In the genomic region with DNA sequence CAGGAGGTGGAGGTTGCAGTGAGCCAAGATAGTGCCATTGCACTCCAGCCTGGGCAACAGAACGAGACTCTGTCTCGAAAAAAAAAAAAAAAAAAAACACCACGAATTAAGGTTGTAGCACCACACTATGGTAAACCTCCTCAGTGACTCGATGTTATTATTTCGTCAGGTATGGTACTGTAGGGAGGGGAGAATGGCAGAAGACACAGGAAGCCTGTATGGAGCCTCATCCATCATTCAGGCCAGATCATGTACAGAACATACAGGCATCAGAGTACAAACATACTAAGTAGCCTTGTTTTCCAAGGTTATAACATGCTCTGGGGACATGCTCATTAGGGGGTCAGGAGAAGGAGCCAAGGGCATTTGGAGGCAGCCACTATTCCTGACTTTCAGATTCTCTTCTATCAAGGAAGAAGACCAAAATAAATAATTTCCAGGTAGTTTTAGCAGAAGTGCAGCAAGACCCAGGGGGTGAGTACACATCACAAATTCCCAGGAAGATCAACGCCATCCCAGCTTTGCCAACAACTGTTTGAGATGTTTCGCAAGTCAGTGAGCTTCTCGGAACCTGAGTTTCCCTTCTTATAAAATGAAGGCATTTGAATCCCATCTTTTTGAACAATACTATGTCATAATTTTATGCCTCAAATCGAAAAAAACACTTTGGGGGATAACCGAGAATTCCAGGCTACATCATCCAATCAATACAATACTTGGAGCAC, we compare ENCODE assay signal across 10 cellular contexts.
A peak's percentile ranks its signal among the peaks of the same experiment; 100 is the strongest.
DNase-seq lines count a peak whose midpoint lies in the region; FAIRE-seq and TF ChIP-seq lines count a peak whose summit lies in the region.
"Had no signal": no experiment of that assay in that cellular context is flagged by ENCODE, and none has a peak within 500 bp of the region (broad histone marks: within the 10 kb centered on the region; RNA-seq: fewer than 3 reads in every experiment).

No MANE protein-coding gene starts in this region.

- TF ChIP-seq CTCF in bronchial epithelial cell (IDR thresholded peaks at IDR 0.05; ENCODE audit: insufficient read depth, low read length, severe bottlenecking) (no peak), neutrophil (IDR thresholded peaks at IDR 0.05) (no peak), adrenal gland (IDR thresholded peaks at IDR 0.05) (no peak), ovary (IDR thresholded peaks at IDR 0.05) (no peak)

- no peaks in the 10 kb centered on the region for H3K9me3 ChIP-seq in CD4-positive, alpha-beta memory T cell (ENCODE audit: control insufficient read depth in 1 of 2, low read length in 2 of 2)
- H3K9me3 ChIP-seq in MG63 (no peaks in the 10 kb centered on the region), neutrophil (no peaks in the 10 kb centered on the region), adrenal gland (replicated peaks in 1 of 3) (no peaks in the 10 kb centered on the region), ovary (no peaks in the 10 kb centered on the region)
- H3K9me3 ChIP-seq: testis had no signal

- H3K27ac ChIP-seq in CD4-positive, alpha-beta memory T cell (ENCODE audit: low read depth, low read length), result no peak overlapping the region
- H3K27ac ChIP-seq in neutrophil (peak overlapping the region; percentile 61), adrenal gland (no peak overlapping the region), ovary (no peak overlapping the region)
- H3K27ac ChIP-seq: testis had no signal

- no peaks in the 10 kb centered on the region for H3K27me3 ChIP-seq in CD4-positive, alpha-beta memory T cell (ENCODE audit: insufficient read depth, low read length)
- H3K27me3 ChIP-seq in MG63 (no peaks in the 10 kb centered on the region), bronchial epithelial cell (ENCODE audit: control insufficient read depth, insufficient read depth, low read length) (no peaks in the 10 kb centered on the region), neutrophil (no peaks in the 10 kb centered on the region), adrenal gland (no peaks in the 10 kb centered on the region), ovary (no peaks in the 10 kb centered on the region)
- H3K27me3 ChIP-seq: testis had no signal

- 91 to 98% (median 94%) methylated on average over 10 of the region's 10 CpGs for WGBS in adrenal gland, 4 donors
- WGBS in ovary, 3 donors, result 91 to 95% (median 95%) methylated on average over 10 of the region's 10 CpGs

- POLR2A ChIA-PET in CD4-positive, alpha-beta memory T cell (lab: Charles Lee; ENCODE audit: partially characterized antibody), result interaction anchor here (1.3 kb wide), 1 partner anchor 8 kb away, joined by 5 read pairs; no protein-coding TSS in a partner anchor

- peaks cover 0 to 15% of the 10 kb centered on the region in 2 donors for H3K36me3 Mint-ChIP-seq in CD4-positive, alpha-beta memory T cell

- TF ChIP-seq POLR2A in adrenal gland (IDR thresholded peaks at IDR 0.05) (no peak), ovary (IDR thresholded peaks at IDR 0.05) (no peak)

- peaks cover 39% of the 10 kb centered on the region for H3K4me1 ChIP-seq in CD4-positive, alpha-beta memory T cell (ENCODE audit: insufficient read depth, low read length)
- H3K4me1 ChIP-seq in neutrophil (ENCODE audit: control insufficient read depth in 1 of 2, insufficient read depth in 1 of 2, low read depth in 1 of 2, low read length in 1 of 2) (peaks cover 7 to 14% of the 10 kb centered on the region in 2 experiments), adrenal gland (replicated peaks in 1 of 2) (no peaks in the 10 kb centered on the region), ovary (ENCODE audit: insufficient read depth) (peaks cover 5% of the 10 kb centered on the region)

- intact Hi-C loops in CD4-positive, alpha-beta memory T cell (cut with micrococcal nuclease), result no loop called here
- intact Hi-C loops in adrenal gland (cut with DNase I) (no loop called here), ovary (cut with DNase I) (no loop called here)

- no peaks in the 10 kb centered on the region for H3K36me3 ChIP-seq in CD4-positive, alpha-beta memory T cell (ENCODE audit: insufficient read depth, low read length)
- H3K36me3 ChIP-seq in MG63 (no peaks in the 10 kb centered on the region), bronchial epithelial cell (ENCODE audit: control insufficient read depth, insufficient read depth, low read length) (no peaks in the 10 kb centered on the region), neutrophil (no peaks in the 10 kb centered on the region), adrenal gland (replicated peaks in 1 of 2) (no peaks in the 10 kb centered on the region), ovary (no peaks in the 10 kb centered on the region)

- peak overlapping the region in 5 of 7 donors; percentile 13 to 66 (median 57) for H3K27ac Mint-ChIP-seq in CD4-positive, alpha-beta memory T cell

- no peak for DNase-seq in CD4-positive, alpha-beta memory T cell
- DNase-seq in MG63 (peak; percentile 54), bronchial epithelial cell (ENCODE audit: low read depth) (peak; percentile 87), NCI-H446 (lab: John Stamatoyannopoulos, UW) (no peak), adrenal gland (no peak), UCSD-AML1 (lab: John Stamatoyannopoulos, UW; ENCODE audit: unreplicated experiment) (no peak), ovary (no peak)
- DNase-seq: NCI-H524 treated with DMSO at 0.1 percent for 48 hours, testis had no signal

- H3K4me3 ChIP-seq in CD4-positive, alpha-beta memory T cell (ENCODE audit: low read length in 2 of 2), result no peak overlapping the region
- H3K4me3 ChIP-seq in MG63 (peak overlapping the region; percentile 28), bronchial epithelial cell (ENCODE audit: low read depth, low read length) (no peak overlapping the region), neutrophil (ENCODE audit: low read depth in 1 of 2, low read length in 1 of 2) (no peak overlapping the region), adrenal gland (no peak overlapping the region), ovary (no peak overlapping the region)
- H3K4me3 ChIP-seq: testis had no signal

- H3K4me1 Mint-ChIP-seq in CD4-positive, alpha-beta memory T cell, result peaks cover 32 to 60% (median 41%) of the 10 kb centered on the region in 4 donors

- CTCF ChIA-PET in CD4-positive, alpha-beta memory T cell (lab: Charles Lee; ENCODE audit: partially characterized antibody), result interaction anchor here (0.7 to 1.4 kb wide), 7 partner anchors 9 to 278 kb away, joined by 3 to 5 read pairs (median 3); no protein-coding TSS in a partner anchor

- FAIRE-seq in bronchial epithelial cell (lab: Jason Lieb, UNC), result no peak

- peaks cover 0 to 3% (median 0%) of the 10 kb centered on the region in 8 donors for H3K9me3 Mint-ChIP-seq in CD4-positive, alpha-beta memory T cell

- no peaks in the 10 kb centered on the region for H3K27me3 Mint-ChIP-seq in CD4-positive, alpha-beta memory T cell

- TF ChIP-seq EP300 in ovary (IDR thresholded peaks at IDR 0.05), result no peak

- peak overlapping the region in 3 of 8 donors; percentile 20 to 45 (median 22) for H3K4me3 Mint-ChIP-seq in CD4-positive, alpha-beta memory T cell

Comparison
In these comparisons a context has a peak if more than half of its experiments do, and no peak if none do; other contexts are left out.
1. DNase-seq: peak in MG63 (single experiment) and bronchial epithelial cell (single experiment); none in CD4-positive, alpha-beta memory T cell (0 of 5), NCI-H446 (0 of 2), adrenal gland (0 of 7), UCSD-AML1 (single experiment) and ovary (0 of 5).